ENCODE assay signal across 22 cellular contexts in the genomic region with DNA sequence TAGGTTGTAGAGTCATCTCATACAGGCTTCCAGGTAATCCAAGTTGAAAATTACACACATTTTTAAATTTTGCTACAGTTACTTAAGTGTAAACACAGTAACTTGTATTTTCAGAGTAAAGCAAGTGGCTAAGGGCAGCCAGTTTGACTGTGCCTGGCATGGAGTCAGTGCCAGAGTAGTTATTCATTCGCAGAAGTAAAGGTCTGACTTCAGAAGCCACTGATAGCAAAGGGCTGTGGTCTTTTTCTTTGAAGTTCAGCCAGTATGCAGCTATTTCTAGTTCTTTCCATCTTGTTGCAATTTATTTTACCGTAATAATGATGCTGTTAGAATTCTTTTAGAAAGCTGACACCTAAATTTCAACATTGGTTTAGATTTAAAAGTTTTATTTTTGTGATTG.
"Had no signal": no experiment of that assay in that cellular context is flagged by ENCODE, and none has a peak within 500 bp of the region (broad histone marks: within the 10 kb centered on the region; RNA-seq: fewer than 3 reads in every experiment).

No MANE protein-coding gene starts in this region.

- ATAC-seq: esophagus mucosa; gastroesophageal sphincter; left lung; lower lobe of right lung; natural killer cell treated with Interleukin-12 subunit alpha and Interleukin-12 subunit beta and Interleukin-15 and Interleukin-18, amount 100 ng/mL, for 72 hours; pancreas; right cardiac atrium had no signal

- H3K27me3 ChIP-seq: gastroesophageal sphincter, left lung, neural progenitor cell, pancreas had no signal

- DNase-seq: effector CD4-positive, alpha-beta T cell; endodermal cell; foreskin fibroblast; glutamatergic neuron; islet precursor cell; left lung; lower lobe of right lung; mesenchymal stem cell; midbrain; nucleus accumbens; pancreas; right cardiac atrium; stimulated activated CD4-positive, alpha-beta T cell treated with anti-CD3 and anti-CD28 coated beads, Interleukin-2, amount 100 ng/mL, for 48 hours; stimulated activated naive CD4-positive, alpha-beta T cell treated with Interleukin-2 at 50 U/mL for 16 hours had no signal

- H3K9me3 ChIP-seq: gastroesophageal sphincter, left lung, lower lobe of right lung, pancreas had no signal

- H3K4me1 ChIP-seq: left lung, lower lobe of right lung, neural progenitor cell had no signal

- H3K9me3 Mint-ChIP-seq: endodermal cell; natural killer cell treated with Interleukin-12 subunit alpha and Interleukin-12 subunit beta and Interleukin-15 and Interleukin-18, amount 100 ng/mL, for 72 hours; neural progenitor cell; type B pancreatic cell had no signal

- H3K9ac ChIP-seq: neural progenitor cell had no signal

- H3K4me1 Mint-ChIP-seq: endodermal cell, neural progenitor cell had no signal

- H3K27ac ChIP-seq: coronary artery, gastroesophageal sphincter, left lung, lower lobe of right lung, neural progenitor cell, pancreas had no signal

- H3K27me3 Mint-ChIP-seq: natural killer cell treated with Interleukin-12 subunit alpha and Interleukin-12 subunit beta and Interleukin-15 and Interleukin-18, amount 100 ng/mL, for 72 hours; progenitor cell of endocrine pancreas; type B pancreatic cell had no signal

- H3K27ac Mint-ChIP-seq: endodermal cell; natural killer cell treated with Interleukin-12 subunit alpha and Interleukin-12 subunit beta and Interleukin-15 and Interleukin-18, amount 100 ng/mL, for 72 hours; neural progenitor cell; progenitor cell of endocrine pancreas; type B pancreatic cell had no signal

- H3K4me3 ChIP-seq: coronary artery, gastroesophageal sphincter, left lung, lower lobe of right lung, neural progenitor cell, pancreas, smooth muscle cell had no signal

- H3K4me3 Mint-ChIP-seq: endodermal cell; natural killer cell treated with Interleukin-12 subunit alpha and Interleukin-12 subunit beta and Interleukin-15 and Interleukin-18, amount 100 ng/mL, for 72 hours; neural progenitor cell; type B pancreatic cell had no signal
